13 cellular contexts compared by ENCODE assay signal in the genomic region with DNA sequence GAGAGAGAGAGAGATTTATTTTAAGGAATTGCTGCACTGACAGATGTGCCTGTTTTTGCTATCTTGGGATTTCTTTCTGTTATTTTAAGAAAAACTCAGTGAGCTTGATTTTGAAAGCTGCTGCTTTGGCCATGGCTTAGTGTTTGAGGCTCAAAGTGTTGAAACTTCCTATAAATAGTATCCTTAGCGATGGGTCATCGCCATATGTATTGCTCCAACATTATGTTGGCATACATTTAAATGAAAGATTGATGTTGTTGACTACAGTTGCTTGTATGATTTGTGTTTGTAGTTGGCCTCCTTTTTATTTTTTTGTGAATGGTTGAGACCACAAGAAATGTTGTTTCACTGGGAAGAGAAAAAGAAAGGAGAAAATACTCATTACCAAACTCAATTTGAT.
"Had no signal": no experiment of that assay in that cellular context is flagged by ENCODE, and none has a peak within 500 bp of the region (broad histone marks: within the 10 kb centered on the region; RNA-seq: fewer than 3 reads in every experiment).

No MANE protein-coding gene starts in this region.

- H3K4me3 ChIP-seq: ascending aorta, dorsolateral prefrontal cortex, gastrocnemius medialis, heart right ventricle, ovary, tibial artery, uterus had no signal

- DNase-seq: activated CD4-positive, alpha-beta T cell treated with anti-CD3 and anti-CD28 coated beads, Interleukin-2, amount 10 ng/mL, durations not matched to agents 7 days and 5 days; activated CD8-positive, alpha-beta memory T cell treated with anti-CD3 and anti-CD28 coated beads for 24 hours; activated naive CD4-positive, alpha-beta T cell treated with anti-CD3 and anti-CD28 coated beads, Interleukin-2, amount 50 U/mL, for 16 hours; dorsolateral prefrontal cortex; gastrocnemius medialis; heart right ventricle; left ventricle myocardium superior; ovary; T-cell; tibial artery; uterus had no signal

- H3K36me3 Mint-ChIP-seq: T-cell had no signal

- H3K9me3 Mint-ChIP-seq: T-cell had no signal

- H3K27me3 Mint-ChIP-seq: activated CD4-positive, alpha-beta T cell treated with anti-CD3 and anti-CD28 coated beads, Interleukin-2, amount 10 ng/mL, durations not matched to agents 7 days and 5 days; T-cell had no signal

- H3K4me3 Mint-ChIP-seq: activated CD4-positive, alpha-beta T cell treated with anti-CD3 and anti-CD28 coated beads, Interleukin-2, amount 10 ng/mL, durations not matched to agents 7 days and 5 days; neural crest cell; T-cell had no signal
